ENCODE assay signal across 10 cellular contexts in genomic region chr17:77778636-77779524, GRCh38.
DNase-seq lines count a peak whose midpoint lies in the region; ATAC-seq, FAIRE-seq and TF ChIP-seq lines count a peak whose summit lies in the region.
"Had no signal": no experiment of that assay in that cellular context is flagged by ENCODE, and none has a peak within 500 bp of the region (broad histone marks: within the 10 kb centered on the region; RNA-seq: fewer than 3 reads in every experiment).

No MANE protein-coding gene starts in this region.

- no peaks in the 10 kb centered on the region for H4K20me1 ChIP-seq in astrocyte (ENCODE audit: insufficient read depth, low read length)

- no peak overlapping the region for H3K27ac ChIP-seq in astrocyte (ENCODE audit: low read depth, low read length)
- peak overlapping the region; percentile 82 to 87 for H3K27ac ChIP-seq in thoracic aorta
- H3K27ac ChIP-seq: suprapubic skin had no signal

- FAIRE-seq in astrocyte (lab: Jason Lieb, UNC): no peak
- FAIRE-seq: GM12892 had no signal

- H3K9me3 ChIP-seq in astrocyte (ENCODE audit: insufficient read depth, low read depth, low read length): no peaks in the 10 kb centered on the region
- H3K9me3 ChIP-seq in thoracic aorta: no peaks in the 10 kb centered on the region
- H3K9me3 ChIP-seq: suprapubic skin had no signal

- CTCF ChIA-PET in WTC11 (lab: Charles Lee): interaction anchor here (0.9 to 1.3 kb wide), 2 partner anchors 16 to 114 kb away, joined by 3 read pairs; no protein-coding TSS in a partner anchor

- H3K4me1 Mint-ChIP-seq in astrocyte (ENCODE audit: low read depth, unreplicated experiment) (peaks cover 4% of the 10 kb centered on the region), WTC11 (peaks cover 22% of the 10 kb centered on the region)
- H3K4me1 Mint-ChIP-seq in stimulated activated naive B cell treated with anti-CD40 and anti-IgM and Interleukin-4, amounts not matched to agents 10 μg/mL and 1 μg/mL and 100 μg/mL, for 72 hours: no peaks in the 10 kb centered on the region

- H2AFZ ChIP-seq in astrocyte (ENCODE audit: low read depth, low read length): peak overlapping the region; percentile 34

- peak overlapping the region; percentile 48 for H3K4me2 ChIP-seq in astrocyte (ENCODE audit: low read length)

- ATAC-seq in thoracic aorta (ENCODE audit: insufficient number of reproducible peaks, low FRiP score, low read depth) (peak; percentile 95), WTC11 (no peak)
- no peak for ATAC-seq in stimulated activated naive B cell treated with anti-CD40 and anti-IgM and Interleukin-4, amounts not matched to agents 10 μg/mL and 1 μg/mL and 100 μg/mL, for 72 hours (replicated peaks)

- H3K4me1 ChIP-seq in astrocyte (ENCODE audit: insufficient read depth, low read length) (peaks cover 11% of the 10 kb centered on the region), thoracic aorta (ENCODE audit: control insufficient read depth in 1 of 2, low read depth in 2 of 2) (peaks cover 19 to 45% of the 10 kb centered on the region in 2 donors)

- H3K79me2 ChIP-seq in astrocyte (ENCODE audit: insufficient read depth, low read length): no peaks in the 10 kb centered on the region

- H3K27me3 Mint-ChIP-seq in astrocyte (ENCODE audit: low read depth, unreplicated experiment) (peaks cover 56% of the 10 kb centered on the region), WTC11 (ENCODE audit: low read depth) (peaks cover 55% of the 10 kb centered on the region)
- H3K27me3 Mint-ChIP-seq in stimulated activated naive B cell treated with anti-CD40 and anti-IgM and Interleukin-4, amounts not matched to agents 10 μg/mL and 1 μg/mL and 100 μg/mL, for 72 hours: peaks cover 25 to 36% of the 10 kb centered on the region in 2 donors

- H3K9me3 Mint-ChIP-seq in astrocyte (ENCODE audit: unreplicated experiment) (peaks cover 5% of the 10 kb centered on the region), WTC11 (peaks cover 3% of the 10 kb centered on the region; the same call in 1 of the 2 replicates)
- no peaks in the 10 kb centered on the region for H3K9me3 Mint-ChIP-seq in stimulated activated naive B cell treated with anti-CD40 and anti-IgM and Interleukin-4, amounts not matched to agents 10 μg/mL and 1 μg/mL and 100 μg/mL, for 72 hours

- H3K27ac Mint-ChIP-seq in astrocyte (ENCODE audit: unreplicated experiment) (no peak overlapping the region), WTC11 (no peak overlapping the region)
- H3K27ac Mint-ChIP-seq in stimulated activated naive B cell treated with anti-CD40 and anti-IgM and Interleukin-4, amounts not matched to agents 10 μg/mL and 1 μg/mL and 100 μg/mL, for 72 hours: no peak overlapping the region

- TF ChIP-seq CTCF in astrocyte (IDR thresholded peaks at IDR 0.05; ENCODE audit: insufficient read depth, low read depth, low read length) (no peak), thoracic aorta (IDR thresholded peaks at IDR 0.05) (no peak), WTC11 (IDR thresholded peaks at IDR 0.05) (no peak)

- H3K9ac ChIP-seq in astrocyte (ENCODE audit: low read length): no peak overlapping the region

- H3K36me3 Mint-ChIP-seq in astrocyte (ENCODE audit: low read depth, unreplicated experiment) (no peaks in the 10 kb centered on the region), WTC11 (peaks cover 7% of the 10 kb centered on the region; the same call in 1 of the 2 replicates)
- no peaks in the 10 kb centered on the region for H3K36me3 Mint-ChIP-seq in stimulated activated naive B cell treated with anti-CD40 and anti-IgM and Interleukin-4, amounts not matched to agents 10 μg/mL and 1 μg/mL and 100 μg/mL, for 72 hours

- no peak overlapping the region for H3K4me3 ChIP-seq in astrocyte (ENCODE audit: insufficient read depth, low read depth, low read length)
- peak overlapping the region; percentile 54 for H3K4me3 ChIP-seq in thoracic aorta
- no peak overlapping the region for H3K4me3 ChIP-seq in H7 (ENCODE audit: insufficient read depth, low read depth, low read length)
- H3K4me3 ChIP-seq: suprapubic skin had no signal

- DNase-seq in NCI-H1092 treated with DMSO at 0.1 percent for 48 hours (lab: John Stamatoyannopoulos, UW) (peak; percentile 77), astrocyte (ENCODE audit: low read depth) (peak; percentile 2), hippocampal formation (lab: John Stamatoyannopoulos, UW) (peak; percentile 85 to 92), thoracic aorta (ENCODE audit: low spot score) (peak; percentile 68), H7 (no peak), NOMO-1 treated with dmso at 0.1 percent for 144 hours (lab: John Stamatoyannopoulos, UW; ENCODE audit: unreplicated experiment) (no peak), WTC11 (ENCODE audit: low spot score) (no peak)
- DNase-seq in stimulated activated naive B cell treated with anti-CD40 and anti-IgM and Interleukin-4, amounts not matched to agents 10 μg/mL and 1 μg/mL and 100 μg/mL, for 72 hours: no peak

- H3K4me3 Mint-ChIP-seq in astrocyte (ENCODE audit: unreplicated experiment) (no peak overlapping the region), WTC11 (no peak overlapping the region)
- no peak overlapping the region for H3K4me3 Mint-ChIP-seq in stimulated activated naive B cell treated with anti-CD40 and anti-IgM and Interleukin-4, amounts not matched to agents 10 μg/mL and 1 μg/mL and 100 μg/mL, for 72 hours

- H3K36me3 ChIP-seq in astrocyte (ENCODE audit: insufficient read depth, low read length): no peaks in the 10 kb centered on the region
- H3K36me3 ChIP-seq in thoracic aorta: no peaks in the 10 kb centered on the region
- no peaks in the 10 kb centered on the region for H3K36me3 ChIP-seq in H7 (replicated peaks; ENCODE audit: control insufficient read depth, insufficient read depth, low read length)
- H3K36me3 ChIP-seq: suprapubic skin had no signal

- POLR2A ChIA-PET in WTC11 (lab: Charles Lee): no interaction called here

- peaks cover 14% of the 10 kb centered on the region for H3K27me3 ChIP-seq in astrocyte (ENCODE audit: insufficient read depth, low read length)
- H3K27me3 ChIP-seq in thoracic aorta (replicated peaks; ENCODE audit: insufficient read depth): no peaks in the 10 kb centered on the region
- peaks cover 46% of the 10 kb centered on the region for H3K27me3 ChIP-seq in H7 (ENCODE audit: control insufficient read depth, insufficient read depth, low read length)

TF ChIP-seq in WTC11, 78 proteins besides CTCF, POLR2A, EP300 and RAD21:
- TF ChIP-seq IRF2 (CRISPR knock-in tag; IDR thresholded peaks at IDR 0.05; ENCODE audit: borderline replicate concordance, low read depth) (no peak), USF1 (CRISPR knock-in tag; IDR thresholded peaks at IDR 0.05) (no peak), MXD4 (CRISPR knock-in tag; IDR thresholded peaks at IDR 0.05; ENCODE audit: borderline replicate concordance) (no peak), NFATC4 (CRISPR knock-in tag; IDR thresholded peaks at IDR 0.05) (no peak), CDX4 (CRISPR knock-in tag; IDR thresholded peaks at IDR 0.05; ENCODE audit: borderline replicate concordance) (no peak), EMX1 (CRISPR knock-in tag; IDR thresholded peaks at IDR 0.05) (no peak), NFYB (CRISPR knock-in tag; conservative IDR thresholded peaks at IDR 0.05; ENCODE audit: low read depth) (no peak), TP53 (CRISPR knock-in tag; IDR thresholded peaks at IDR 0.05) (no peak), SMAD3 (CRISPR knock-in tag; IDR thresholded peaks at IDR 0.05; ENCODE audit: borderline replicate concordance) (no peak)
- TF ChIP-seq, protein P1, sequence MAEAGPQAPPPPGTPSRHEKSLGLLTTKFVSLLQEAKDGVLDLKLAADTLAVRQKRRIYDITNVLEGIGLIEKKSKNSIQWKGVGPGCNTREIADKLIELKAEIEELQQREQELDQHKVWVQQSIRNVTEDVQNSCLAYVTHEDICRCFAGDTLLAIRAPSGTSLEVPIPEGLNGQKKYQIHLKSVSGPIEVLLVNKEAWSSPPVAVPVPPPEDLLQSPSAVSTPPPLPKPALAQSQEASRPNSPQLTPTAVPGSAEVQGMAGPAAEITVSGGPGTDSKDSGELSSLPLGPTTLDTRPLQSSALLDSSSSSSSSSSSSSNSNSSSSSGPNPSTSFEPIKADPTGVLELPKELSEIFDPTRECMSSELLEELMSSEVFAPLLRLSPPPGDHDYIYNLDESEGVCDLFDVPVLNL (CRISPR knock-in tag; IDR thresholded peaks at IDR 0.05; ENCODE audit: borderline replicate concordance, low read depth): no peak
- TF ChIP-seq, protein P2, sequence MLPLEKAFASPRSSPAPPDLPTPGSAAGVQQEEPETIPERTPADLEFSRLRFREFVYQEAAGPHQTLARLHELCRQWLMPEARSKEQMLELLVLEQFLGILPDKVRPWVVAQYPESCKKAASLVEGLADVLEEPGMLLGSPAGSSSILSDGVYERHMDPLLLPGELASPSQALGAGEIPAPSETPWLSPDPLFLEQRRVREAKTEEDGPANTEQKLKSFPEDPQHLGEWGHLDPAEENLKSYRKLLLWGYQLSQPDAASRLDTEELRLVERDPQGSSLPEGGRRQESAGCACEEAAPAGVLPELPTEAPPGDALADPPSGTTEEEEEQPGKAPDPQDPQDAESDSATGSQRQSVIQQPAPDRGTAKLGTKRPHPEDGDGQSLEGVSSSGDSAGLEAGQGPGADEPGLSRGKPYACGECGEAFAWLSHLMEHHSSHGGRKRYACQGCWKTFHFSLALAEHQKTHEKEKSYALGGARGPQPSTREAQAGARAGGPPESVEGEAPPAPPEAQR (CRISPR knock-in tag; IDR thresholded peaks at IDR 0.05): no peak

Comparison
In these comparisons a context has a peak if more than half of its experiments do, and no peak if none do; other contexts are left out.
1. DNase-seq: peak in NCI-H1092 treated with DMSO at 0.1 percent for 48 hours (single experiment), astrocyte (single experiment), hippocampal formation (2 of 2) and thoracic aorta (single experiment); none in stimulated activated naive B cell treated with anti-CD40 and anti-IgM and Interleukin-4, amounts not matched to agents 10 μg/mL and 1 μg/mL and 100 μg/mL, for 72 hours (single experiment), H7 (single experiment), NOMO-1 treated with dmso at 0.1 percent for 144 hours (single experiment) and WTC11 (single experiment).